13 cellular contexts compared by ENCODE assay signal in the genomic region with DNA sequence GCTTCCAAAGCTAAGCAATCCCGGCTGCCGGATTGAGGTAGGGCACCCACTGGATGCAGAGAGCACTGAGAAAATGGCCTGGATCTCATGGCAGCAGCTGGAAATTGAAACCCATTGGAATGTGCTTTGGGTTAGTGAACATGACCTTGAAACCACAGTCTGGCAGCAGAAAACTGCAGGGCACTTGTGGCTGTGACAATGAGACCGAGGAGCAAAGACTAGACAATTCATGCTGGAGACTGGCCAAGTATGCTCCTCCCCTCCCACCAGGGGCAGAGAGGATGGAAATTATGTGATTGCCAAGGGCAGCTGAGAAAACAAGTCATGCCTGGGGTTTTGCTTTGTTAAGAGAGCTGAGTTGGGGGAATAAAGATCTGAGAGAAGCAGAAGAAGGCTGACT.
DNase-seq lines count a peak whose midpoint lies in the region; ATAC-seq and TF ChIP-seq lines count a peak whose summit lies in the region.
"Had no signal": no experiment of that assay in that cellular context is flagged by ENCODE, and none has a peak within 500 bp of the region (broad histone marks: within the 10 kb centered on the region; RNA-seq: fewer than 3 reads in every experiment).

No MANE protein-coding gene starts in this region.

- intact Hi-C loops in transverse colon (cut with DNase I; ENCODE audit: low total_unique reads), result no loop called here

- no peaks in the 10 kb centered on the region for H3K36me3 ChIP-seq in transverse colon
- H3K36me3 ChIP-seq: sigmoid colon had no signal

- H3K4me1 Mint-ChIP-seq in WTC11, result no peaks in the 10 kb centered on the region
- H3K4me1 Mint-ChIP-seq: B cell had no signal

- CTCF ChIA-PET in WTC11 (lab: Charles Lee), result no interaction called here

- no peak overlapping the region for H3K4me3 Mint-ChIP-seq in WTC11
- H3K4me3 Mint-ChIP-seq: B cell had no signal

- H3K27me3 ChIP-seq in transverse colon, result no peaks in the 10 kb centered on the region
- H3K27me3 ChIP-seq: sigmoid colon had no signal

- no peaks in the 10 kb centered on the region for H3K36me3 Mint-ChIP-seq in WTC11

- no peak for TF ChIP-seq POLR2A in transverse colon (IDR thresholded peaks at IDR 0.05)

- H3K27me3 Mint-ChIP-seq in WTC11 (ENCODE audit: low read depth), result no peaks in the 10 kb centered on the region; the same call in 1 of the 2 replicates

- no peak for TF ChIP-seq EP300 in transverse colon (IDR thresholded peaks at IDR 0.05; ENCODE audit: low read depth)

- H3K27ac ChIP-seq in transverse colon, result no peak overlapping the region
- H3K27ac ChIP-seq: sigmoid colon, VCaP had no signal

- TF ChIP-seq CTCF in foreskin fibroblast (IDR thresholded peaks at IDR 0.05; ENCODE audit: low read depth, low read length) (no peak), transverse colon (IDR thresholded peaks at IDR 0.05) (no peak), WTC11 (IDR thresholded peaks at IDR 0.05) (no peak)

- no peak for ATAC-seq in HG03354 (IDR thresholded peaks at IDR 0.05; ENCODE audit: poor library complexity, severe bottlenecking, unreplicated experiment)
- no peak for ATAC-seq in WTC11
- ATAC-seq: Panc1 had no signal

- in situ Hi-C loops in transverse colon (cut with MboI; ENCODE audit: low pct_ligation_motif_present in 1 of 4, low pct_unique_long_range_greater_than_20kb in 1 of 4, low sequenced_read_pairs in 3 of 4), result no loop called here

- peak; percentile 26 for DNase-seq in AG20443 (ENCODE audit: low spot score)
- peak; percentile 70 for DNase-seq in NCI-H1105 (lab: John Stamatoyannopoulos, UW)
- DNase-seq in SHP77 (lab: John Stamatoyannopoulos, UW), result peak; percentile 73 to 79
- peak; percentile 6 to 21 for DNase-seq in foreskin fibroblast
- DNase-seq in transverse colon, result no peak
- DNase-seq in SW 1271 (lab: John Stamatoyannopoulos, UW), result no peak
- no peak for DNase-seq in WTC11 (ENCODE audit: low spot score)
- DNase-seq: cortex of kidney, sigmoid colon had no signal

- no peak overlapping the region for H3K27ac Mint-ChIP-seq in WTC11
- H3K27ac Mint-ChIP-seq: B cell had no signal

- POLR2A ChIA-PET in WTC11 (lab: Charles Lee), result interaction anchor here (0.5 kb wide), 1 partner anchor 193 kb away, joined by 5 read pairs; no protein-coding TSS in a partner anchor

- 74% methylated on average over 3 of the region's 3 CpGs; no CpG with 5 or more reads in 1 of the 2 donors for WGBS in transverse colon (ENCODE audit: low coverage in 1 of 2), 2 donors

- no peaks in the 10 kb centered on the region for H3K9me3 ChIP-seq in transverse colon
- H3K9me3 ChIP-seq: sigmoid colon had no signal

- no peaks in the 10 kb centered on the region for H3K9me3 Mint-ChIP-seq in WTC11

- no peak overlapping the region for H3K4me3 ChIP-seq in foreskin fibroblast (ENCODE audit: low read depth in 1 of 2, low read length in 2 of 2)
- no peak overlapping the region for H3K4me3 ChIP-seq in transverse colon
- H3K4me3 ChIP-seq: sigmoid colon had no signal

- no peaks in the 10 kb centered on the region for H3K4me1 ChIP-seq in transverse colon
- H3K4me1 ChIP-seq: sigmoid colon had no signal

TF ChIP-seq in WTC11, 78 proteins besides CTCF, POLR2A, EP300 and RAD21:
- no peak for TF ChIP-seq ZNF416 (CRISPR knock-in tag; IDR thresholded peaks at IDR 0.05)
TF ChIP-seq in WTC11: peak in this region for 0.

Comparison
In these comparisons a context has a peak if more than half of its experiments do, and no peak if none do; other contexts are left out.
1. DNase-seq: peak in AG20443 (single experiment), NCI-H1105 (single experiment), SHP77 (2 of 2) and foreskin fibroblast (2 of 2); none in transverse colon (single experiment), SW 1271 (0 of 2) and WTC11 (single experiment).